In genomic region chr12:113299619-113300237, GRCh38 we compare ENCODE assay signal across 8 cellular contexts. TPM values are rescaled to one million over a fixed set of nuclear protein-coding genes. Genes with fewer than 3 reads are reported as not detected.
DNase-seq lines count a peak whose midpoint lies in the region; TF ChIP-seq lines count a peak whose summit lies in the region.

No MANE protein-coding gene starts in this region.

- peaks cover 2% of the 10 kb centered on the region for H3K27me3 Mint-ChIP-seq in activated T-helper 1 cell treated with anti-CD3 and anti-CD28 coated beads, Interleukin-12 subunit alpha, Interleukin-12 subunit beta, Interleukin-2, Interleukin-4 antibody, amounts not matched to agents 30 ng/mL and 10 ng/mL and 1 ng/mL, durations not matched to agents 14 hours and 24 hours and 36 hours (ENCODE audit: insufficient read depth)

- H3K36me3 Mint-ChIP-seq in activated T-helper 1 cell treated with anti-CD3 and anti-CD28 coated beads, Interleukin-12 subunit alpha, Interleukin-12 subunit beta, Interleukin-2, Interleukin-4 antibody, amounts not matched to agents 30 ng/mL and 10 ng/mL and 1 ng/mL, durations not matched to agents 14 hours and 24 hours and 36 hours (ENCODE audit: low read depth), result peaks cover 26% of the 10 kb centered on the region

- intact Hi-C loops in activated T-helper 1 cell treated with anti-CD3 and anti-CD28 coated beads, Interleukin-12 subunit alpha, Interleukin-12 subunit beta, Interleukin-2, Interleukin-4 antibody, amounts not matched to agents 30 ng/mL and 10 ng/mL and 1 ng/mL, durations not matched to agents 14 hours and 24 hours and 36 hours (cut with micrococcal nuclease), result no loop called here

- DNase-seq in AG20443 (ENCODE audit: low spot score), result peak; percentile 95
- DNase-seq in dedifferentiated amniotic fluid mesenchymal stem cell (ENCODE audit: extremely low spot score), result peak; percentile 59
- DNase-seq in lung microvascular endothelial cell (ENCODE audit: low read depth in 2 of 2), result peak; percentile 58 to 87
- no peak for DNase-seq in superior temporal gyrus (ENCODE audit: extremely low spot score)
- no peak for DNase-seq in SKM-1 (lab: John Stamatoyannopoulos, UW; ENCODE audit: unreplicated experiment)
- no peak for DNase-seq in activated T-helper 1 cell treated with anti-CD3 and anti-CD28 coated beads, Interleukin-12 subunit alpha, Interleukin-12 subunit beta, Interleukin-2, Interleukin-4 antibody, amounts not matched to agents 30 ng/mL and 10 ng/mL and 1 ng/mL, durations not matched to agents 14 hours and 24 hours and 36 hours (ENCODE audit: low spot score)
- no peak for DNase-seq in SK-N-DZ (ENCODE audit: low spot score)

- no peak overlapping the region for H3K4me3 Mint-ChIP-seq in activated T-helper 1 cell treated with anti-CD3 and anti-CD28 coated beads, Interleukin-12 subunit alpha, Interleukin-12 subunit beta, Interleukin-2, Interleukin-4 antibody, amounts not matched to agents 30 ng/mL and 10 ng/mL and 1 ng/mL, durations not matched to agents 14 hours and 24 hours and 36 hours

- TF ChIP-seq RAD21 in Ishikawa (IDR thresholded peaks at IDR 0.05; ENCODE audit: low read depth), result no peak

- no peak overlapping the region for H3K27ac Mint-ChIP-seq in activated T-helper 1 cell treated with anti-CD3 and anti-CD28 coated beads, Interleukin-12 subunit alpha, Interleukin-12 subunit beta, Interleukin-2, Interleukin-4 antibody, amounts not matched to agents 30 ng/mL and 10 ng/mL and 1 ng/mL, durations not matched to agents 14 hours and 24 hours and 36 hours

- peak; percentile 73 for TF ChIP-seq EP300 in Ishikawa (IDR thresholded peaks at IDR 0.05; ENCODE audit: borderline replicate concordance)

- no peaks in the 10 kb centered on the region for H3K9me3 Mint-ChIP-seq in activated T-helper 1 cell treated with anti-CD3 and anti-CD28 coated beads, Interleukin-12 subunit alpha, Interleukin-12 subunit beta, Interleukin-2, Interleukin-4 antibody, amounts not matched to agents 30 ng/mL and 10 ng/mL and 1 ng/mL, durations not matched to agents 14 hours and 24 hours and 36 hours

- H3K4me1 Mint-ChIP-seq in activated T-helper 1 cell treated with anti-CD3 and anti-CD28 coated beads, Interleukin-12 subunit alpha, Interleukin-12 subunit beta, Interleukin-2, Interleukin-4 antibody, amounts not matched to agents 30 ng/mL and 10 ng/mL and 1 ng/mL, durations not matched to agents 14 hours and 24 hours and 36 hours (ENCODE audit: low read depth), result peaks cover 16% of the 10 kb centered on the region

TF ChIP-seq in Ishikawa, 13 proteins besides CTCF, POLR2A, EP300 and RAD21:
- TF ChIP-seq NFIC (IDR thresholded peaks at IDR 0.05), result no peak
- no peak; the same call in 1 of the 2 replicates for TF ChIP-seq USF1 (IDR thresholded peaks at IDR 0.05)
- peak; percentile 49 for TF ChIP-seq MAX (IDR thresholded peaks at IDR 0.05)
- 0 out of 2 replicates have a peak, but pooled peaks have one; percentile 28 for TF ChIP-seq TAF1 (IDR thresholded peaks at IDR 0.05; ENCODE audit: low read depth)
- peak; percentile 57; the same call in 1 of the 2 replicates for TF ChIP-seq TEAD4 (IDR thresholded peaks at IDR 0.05)

RNA-seq across cellular contexts. Expression of gene SLC8B1, which starts 35.2 kb away (rescaled TPM):
- 11.3 and 17.9 TPM in 2 replicates for total RNA-seq in lung microvascular endothelial cell
- 21.2 TPM in 2 replicates for total RNA-seq in activated T-helper 1 cell treated with anti-CD3 and anti-CD28 coated beads, Interleukin-12 subunit alpha, Interleukin-12 subunit beta, Interleukin-2, Interleukin-4 antibody, amounts not matched to agents 30 ng/mL and 10 ng/mL and 1 ng/mL, durations not matched to agents 14 hours and 24 hours and 36 hours
- polyA plus RNA-seq in SK-N-DZ (2014; cell fraction: cytosol; rRNA removed), result 0.88 and 2.3 TPM in 2 replicates
- polyA plus RNA-seq in SK-N-DZ (2014; cell fraction: nucleus; rRNA removed), result 2.3 and 3.5 TPM in 2 replicates

RNA-seq across cellular contexts. Expression of gene PLBD2, which starts 58.7 kb away (rescaled TPM):
- total RNA-seq in lung microvascular endothelial cell, result 9.9 and 13.7 TPM in 2 replicates
- 15.3 and 16.3 TPM in 2 replicates for total RNA-seq in activated T-helper 1 cell treated with anti-CD3 and anti-CD28 coated beads, Interleukin-12 subunit alpha, Interleukin-12 subunit beta, Interleukin-2, Interleukin-4 antibody, amounts not matched to agents 30 ng/mL and 10 ng/mL and 1 ng/mL, durations not matched to agents 14 hours and 24 hours and 36 hours
- 4.6 and 6.4 TPM in 2 replicates for polyA plus RNA-seq in SK-N-DZ (2014; cell fraction: cytosol; rRNA removed)
- polyA plus RNA-seq in SK-N-DZ (2014; cell fraction: nucleus; rRNA removed), result 4.5 and 6.1 TPM in 2 replicates

Comparison
In these comparisons a context has a peak if more than half of its experiments do, and no peak if none do; other contexts are left out.
1. DNase-seq: peak in AG20443 (single experiment), dedifferentiated amniotic fluid mesenchymal stem cell (single experiment) and lung microvascular endothelial cell (2 of 2); none in superior temporal gyrus (single experiment), SKM-1 (single experiment), activated T-helper 1 cell treated with anti-CD3 and anti-CD28 coated beads, Interleukin-12 subunit alpha, Interleukin-12 subunit beta, Interleukin-2, Interleukin-4 antibody, amounts not matched to agents 30 ng/mL and 10 ng/mL and 1 ng/mL, durations not matched to agents 14 hours and 24 hours and 36 hours (single experiment) and SK-N-DZ (single experiment).